Comparison of ENCODE assay signal across 10 cellular contexts in the genomic region with DNA sequence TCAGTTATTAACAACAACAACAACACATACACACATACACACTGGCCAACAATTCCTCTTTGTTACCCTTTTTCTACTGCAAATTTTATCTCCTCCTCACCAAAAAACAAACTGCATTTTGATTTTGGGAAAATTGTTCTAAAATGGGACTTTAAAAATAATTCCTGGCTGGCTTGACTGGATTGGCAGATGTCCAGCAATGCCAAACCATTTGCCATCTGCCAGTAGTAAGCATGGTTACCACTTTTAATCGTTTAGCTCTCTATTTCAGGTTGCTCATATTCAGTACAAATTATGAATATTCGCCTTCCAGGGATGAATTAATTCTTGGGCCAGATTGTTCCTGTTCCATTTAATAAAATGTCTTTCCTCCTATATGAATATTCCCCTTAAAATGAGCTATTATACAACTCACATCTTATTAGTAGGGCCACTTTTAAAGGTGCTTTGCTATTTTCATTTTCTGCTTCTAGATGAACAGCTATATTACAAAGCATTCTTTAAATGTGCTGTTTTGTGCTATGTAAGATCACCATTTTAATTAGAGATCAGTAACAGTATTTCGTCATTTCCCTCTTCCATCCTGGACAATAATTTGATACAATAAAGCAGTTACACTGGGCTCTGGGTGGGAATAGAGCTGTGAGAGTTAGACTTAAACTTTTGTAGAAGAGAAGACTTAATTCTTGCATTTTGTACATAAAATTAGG. TPM values are rescaled to one million over a fixed set of nuclear protein-coding genes. Genes with fewer than 3 reads are reported as not detected.
A peak's percentile ranks its signal among the peaks of the same experiment; 100 is the strongest.
DNase-seq lines count a peak whose midpoint lies in the region; ATAC-seq and TF ChIP-seq lines count a peak whose summit lies in the region.
"Had no signal": no experiment of that assay in that cellular context is flagged by ENCODE, and none has a peak within 500 bp of the region (broad histone marks: within the 10 kb centered on the region; RNA-seq: fewer than 3 reads in every experiment).

No MANE protein-coding gene starts in this region.

- no peak overlapping the region for H2AFZ ChIP-seq in GM23338
- H2AFZ ChIP-seq: PC-9 had no signal

- H3K9me2 ChIP-seq in GM23338 (ENCODE audit: insufficient read depth), result no peaks in the 10 kb centered on the region

- no peaks in the 10 kb centered on the region for H3K36me3 Mint-ChIP-seq in GM23338 (ENCODE audit: low read depth)

- H3K4me1 Mint-ChIP-seq in GM23338, result peaks cover 9% of the 10 kb centered on the region

- no peak overlapping the region for H3K4me2 ChIP-seq in GM23338
- H3K4me2 ChIP-seq: PC-9 had no signal

- intact Hi-C loops in Right ventricle myocardium inferior (cut with DNase I), result loop anchor here (2.0 kb wide), 1 partner anchor 60 kb away; no protein-coding TSS in a partner anchor
- intact Hi-C loops in uterus (cut with DNase I; ENCODE audit: low total_unique reads), result no loop called here

- DNase-seq in cardiac muscle cell (ENCODE audit: low read depth in 1 of 2, low spot score in 1 of 2) (peak in 1 of 2 donors; percentile 7), Right ventricle myocardium inferior (ENCODE audit: missing footprints) (no peak), astrocyte of the cerebellum (ENCODE audit: low read depth) (no peak), medulla oblongata (ENCODE audit: extremely low spot score) (peak; percentile 51), uterus (no peak), GM23338 (ENCODE audit: low spot score) (no peak)
- DNase-seq: Calu3, PC-9 had no signal

- H3K79me2 ChIP-seq in GM23338 (replicated peaks; ENCODE audit: insufficient read depth), result no peaks in the 10 kb centered on the region

- TF ChIP-seq POLR2A in uterus (IDR thresholded peaks at IDR 0.05), result no peak

- H4K20me1 ChIP-seq in GM23338 (replicated peaks; ENCODE audit: insufficient read depth), result 0 out of 2 replicates have a peak, but pooled peaks cover 8% of the 10 kb centered on the region

- no peak for TF ChIP-seq CTCF in cardiac muscle cell (IDR thresholded peaks at IDR 0.05; ENCODE audit: low read depth, low read length)
- TF ChIP-seq CTCF in astrocyte of the cerebellum (IDR thresholded peaks at IDR 0.05; ENCODE audit: low read depth, low read length, missing control alignments), result no peak
- no peak for TF ChIP-seq CTCF in uterus (IDR thresholded peaks at IDR 0.05)
- no peak for TF ChIP-seq CTCF in GM23338 (conservative IDR thresholded peaks at IDR 0.05; ENCODE audit: low read depth in 2 of 2)

- no peaks in the 10 kb centered on the region for H3K9me3 Mint-ChIP-seq in GM23338

- in situ Hi-C loops in astrocyte of the cerebellum (cut with HindIII; ENCODE audit: low sequenced_read_pairs), result no loop called here

- H3K27me3 ChIP-seq in cardiac muscle cell, result no peaks in the 10 kb centered on the region
- H3K27me3 ChIP-seq in uterus, result no peaks in the 10 kb centered on the region
- no peaks in the 10 kb centered on the region for H3K27me3 ChIP-seq in GM23338 (ENCODE audit: insufficient read depth)

- ATAC-seq in Right ventricle myocardium inferior (no peak), HG02970 (IDR thresholded peaks at IDR 0.05; ENCODE audit: low FRiP score, unreplicated experiment) (no peak), GM23338 (no peak), HG02840 (IDR thresholded peaks at IDR 0.05; ENCODE audit: low FRiP score, unreplicated experiment) (no peak)

- H3K27ac Mint-ChIP-seq in GM23338, result no peak overlapping the region

- no peak overlapping the region for H3K4me3 ChIP-seq in cardiac muscle cell
- H3K4me3 ChIP-seq in astrocyte of the cerebellum (ENCODE audit: low read depth, low read length), result peak overlapping the region; percentile 8
- no peak overlapping the region for H3K4me3 ChIP-seq in uterus
- no peak overlapping the region for H3K4me3 ChIP-seq in GM23338
- H3K4me3 ChIP-seq: PC-9 had no signal

- no peaks in the 10 kb centered on the region for H3K9me3 ChIP-seq in cardiac muscle cell (ENCODE audit: low read depth)
- no peaks in the 10 kb centered on the region for H3K9me3 ChIP-seq in uterus

- no peak overlapping the region for H3K4me3 Mint-ChIP-seq in GM23338

- no peaks in the 10 kb centered on the region for H3F3A ChIP-seq in GM23338 (replicated peaks; ENCODE audit: low read depth)

- H3K27ac ChIP-seq in cardiac muscle cell, result peak overlapping the region; percentile 90
- H3K27ac ChIP-seq in uterus, result peak overlapping the region; percentile 48 to 71
- no peak overlapping the region for H3K27ac ChIP-seq in GM23338 (ENCODE audit: low read depth)
- H3K27ac ChIP-seq: PC-9 had no signal

- H3K36me3 ChIP-seq in cardiac muscle cell (no peaks in the 10 kb centered on the region), uterus (no peaks in the 10 kb centered on the region), GM23338 (ENCODE audit: insufficient read depth) (no peaks in the 10 kb centered on the region)

- H3K27me3 Mint-ChIP-seq in GM23338 (ENCODE audit: insufficient read depth, low read depth, poor library complexity), result no peaks in the 10 kb centered on the region

- H3K4me1 ChIP-seq in cardiac muscle cell (ENCODE audit: low read depth) (peaks cover 64% of the 10 kb centered on the region), uterus (peaks cover 7 to 11% of the 10 kb centered on the region in 2 donors), GM23338 (ENCODE audit: insufficient read depth) (no peaks in the 10 kb centered on the region)

TF ChIP-seq in GM23338, 12 proteins besides CTCF, POLR2A, EP300 and RAD21 (continues in another document):
- TF ChIP-seq CREB1 (CRISPR knock-in tag; IDR thresholded peaks at IDR 0.05; ENCODE audit: low read depth), result no peak
- no peak for TF ChIP-seq ZNF331 (CRISPR knock-in tag; IDR thresholded peaks at IDR 0.05; ENCODE audit: low read depth)
- TF ChIP-seq POLR2AphosphoS5 (IDR thresholded peaks at IDR 0.05; ENCODE audit: low read depth), result no peak
- TF ChIP-seq ZNF114 (CRISPR knock-in tag; IDR thresholded peaks at IDR 0.05), result no peak
- TF ChIP-seq, protein P1, sequence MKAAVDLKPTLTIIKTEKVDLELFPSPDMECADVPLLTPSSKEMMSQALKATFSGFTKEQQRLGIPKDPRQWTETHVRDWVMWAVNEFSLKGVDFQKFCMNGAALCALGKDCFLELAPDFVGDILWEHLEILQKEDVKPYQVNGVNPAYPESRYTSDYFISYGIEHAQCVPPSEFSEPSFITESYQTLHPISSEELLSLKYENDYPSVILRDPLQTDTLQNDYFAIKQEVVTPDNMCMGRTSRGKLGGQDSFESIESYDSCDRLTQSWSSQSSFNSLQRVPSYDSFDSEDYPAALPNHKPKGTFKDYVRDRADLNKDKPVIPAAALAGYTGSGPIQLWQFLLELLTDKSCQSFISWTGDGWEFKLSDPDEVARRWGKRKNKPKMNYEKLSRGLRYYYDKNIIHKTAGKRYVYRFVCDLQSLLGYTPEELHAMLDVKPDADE (IDR thresholded peaks at IDR 0.05), result no peak

RNA-seq across cellular contexts. Expression of a gene that starts 35.6 kb away (rescaled TPM):
- total RNA-seq in cardiac muscle cell (12.4 and 13.5 TPM in 2 replicates), Right ventricle myocardium inferior (27.6 TPM), uterus (10 to 100 TPM; 14.6 to 41.2 (median 18.3) TPM)
- polyA plus RNA-seq in cardiac muscle cell (24.9 and 29.7 TPM in 2 replicates), GM23338 (2016; fragmentation: Nextera tagmentation; extraction: Ambion mirVana) (41.9 and 45.1 TPM in 2 replicates)
- 28.4 and 29.9 TPM in 2 replicates for total RNA-seq in GM23338 (2014; rRNA removed; shearing (Covaris generic))
